8 cellular contexts compared by ENCODE assay signal in the genomic region with DNA sequence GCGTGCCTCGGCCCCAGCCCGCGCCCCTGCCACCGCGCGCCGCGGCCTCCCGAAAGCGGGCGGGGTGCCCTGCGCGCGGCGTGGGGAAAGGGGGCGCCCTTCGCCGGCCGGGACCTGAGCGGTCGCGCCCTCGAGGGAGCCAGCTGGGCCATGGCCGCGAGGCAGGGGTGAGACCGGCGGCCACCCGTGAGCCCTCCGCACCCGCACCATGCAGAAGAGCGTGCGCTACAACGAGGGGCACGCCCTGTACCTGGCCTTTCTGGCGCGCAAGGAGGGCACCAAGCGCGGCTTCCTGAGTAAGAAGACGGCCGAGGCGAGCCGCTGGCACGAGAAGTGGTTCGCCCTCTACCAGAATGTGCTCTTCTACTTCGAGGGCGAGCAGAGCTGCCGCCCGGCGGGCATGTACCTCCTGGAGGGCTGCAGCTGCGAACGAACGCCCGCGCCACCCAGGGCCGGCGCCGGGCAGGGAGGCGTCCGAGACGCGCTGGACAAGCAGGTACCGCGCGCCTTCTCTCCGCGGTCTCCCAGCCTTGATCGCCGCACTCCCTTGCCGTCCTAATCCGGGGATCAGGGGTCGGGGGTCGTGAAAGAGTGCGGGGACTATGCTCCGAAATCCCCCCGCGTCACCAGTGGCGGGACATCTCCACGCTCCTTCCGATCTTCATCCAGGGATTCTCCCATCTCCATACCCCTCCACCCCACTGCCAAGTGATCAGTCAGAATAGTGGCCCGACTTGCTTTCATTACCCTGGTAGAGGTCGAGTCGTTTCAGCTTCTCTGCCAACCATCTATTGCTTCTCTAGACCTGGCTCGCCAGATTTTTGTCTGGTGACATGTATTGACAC. TPM values are rescaled to one million over a fixed set of nuclear protein-coding genes. Genes with fewer than 3 reads are reported as not detected.
DNase-seq lines count a peak whose midpoint lies in the region; ATAC-seq and TF ChIP-seq lines count a peak whose summit lies in the region.

No MANE protein-coding gene starts in this region.

- peak overlapping the region; percentile 72 for H3K27ac ChIP-seq in cingulate gyrus (ENCODE audit: low read depth, low read length)

- DNase-seq in activated CD4-positive, CD25-positive, alpha-beta regulatory T cell treated with anti-CD3 and anti-CD28 coated beads, Interleukin-2, amount 50 U/mL, for 72 hours: peak; percentile 56
- DNase-seq in left lobe of liver (ENCODE audit: low spot score) (no peak), HUDEP-2 (lab: John Stamatoyannopoulos, UW; ENCODE audit: unreplicated experiment in 76 of 76) (no peak)
- peak; percentile 25 for DNase-seq in stimulated activated CD4-positive, alpha-beta T cell treated with anti-CD3 and anti-CD28 coated beads, Interleukin-2, amount 100 ng/mL, for 4 hours (ENCODE audit: low read depth)

- ATAC-seq in left lobe of liver: peak; percentile 68
- no peak for ATAC-seq in HG03175 (IDR thresholded peaks at IDR 0.05; ENCODE audit: unreplicated experiment)
- no peak for ATAC-seq in GM21717 (IDR thresholded peaks at IDR 0.05; ENCODE audit: unreplicated experiment)

- 0 out of 2 replicates have a peak, but pooled peaks have one; percentile 8 for TF ChIP-seq CTCF in GM12875 (IDR thresholded peaks at IDR 0.05; ENCODE audit: borderline replicate concordance, insufficient read depth, low read depth, low read length)

- H3K4me3 ChIP-seq in GM12875 (ENCODE audit: low read depth, low read length): no peak overlapping the region

RNA-seq across cellular contexts. Expression of a gene that starts 0.6 kb away (rescaled TPM):
- total RNA-seq in left lobe of liver: 0.58 TPM

Comparison
In these comparisons a context has a peak if more than half of its experiments do, and no peak if none do; other contexts are left out.
1. DNase-seq: peak in activated CD4-positive, CD25-positive, alpha-beta regulatory T cell treated with anti-CD3 and anti-CD28 coated beads, Interleukin-2, amount 50 U/mL, for 72 hours (single experiment) and stimulated activated CD4-positive, alpha-beta T cell treated with anti-CD3 and anti-CD28 coated beads, Interleukin-2, amount 100 ng/mL, for 4 hours (single experiment); none in left lobe of liver (single experiment) and HUDEP-2 (0 of 76).